Comparison of ENCODE assay signal across 1 cellular context in genomic region chr4:128061566-128062536, GRCh38.
TF ChIP-seq lines count a peak whose summit lies in the region.

No MANE protein-coding gene starts in this region.

TF ChIP-seq in GM12878, 131 proteins besides CTCF, POLR2A, EP300 and RAD21 (continued from another document):
- TF ChIP-seq, protein P1, sequence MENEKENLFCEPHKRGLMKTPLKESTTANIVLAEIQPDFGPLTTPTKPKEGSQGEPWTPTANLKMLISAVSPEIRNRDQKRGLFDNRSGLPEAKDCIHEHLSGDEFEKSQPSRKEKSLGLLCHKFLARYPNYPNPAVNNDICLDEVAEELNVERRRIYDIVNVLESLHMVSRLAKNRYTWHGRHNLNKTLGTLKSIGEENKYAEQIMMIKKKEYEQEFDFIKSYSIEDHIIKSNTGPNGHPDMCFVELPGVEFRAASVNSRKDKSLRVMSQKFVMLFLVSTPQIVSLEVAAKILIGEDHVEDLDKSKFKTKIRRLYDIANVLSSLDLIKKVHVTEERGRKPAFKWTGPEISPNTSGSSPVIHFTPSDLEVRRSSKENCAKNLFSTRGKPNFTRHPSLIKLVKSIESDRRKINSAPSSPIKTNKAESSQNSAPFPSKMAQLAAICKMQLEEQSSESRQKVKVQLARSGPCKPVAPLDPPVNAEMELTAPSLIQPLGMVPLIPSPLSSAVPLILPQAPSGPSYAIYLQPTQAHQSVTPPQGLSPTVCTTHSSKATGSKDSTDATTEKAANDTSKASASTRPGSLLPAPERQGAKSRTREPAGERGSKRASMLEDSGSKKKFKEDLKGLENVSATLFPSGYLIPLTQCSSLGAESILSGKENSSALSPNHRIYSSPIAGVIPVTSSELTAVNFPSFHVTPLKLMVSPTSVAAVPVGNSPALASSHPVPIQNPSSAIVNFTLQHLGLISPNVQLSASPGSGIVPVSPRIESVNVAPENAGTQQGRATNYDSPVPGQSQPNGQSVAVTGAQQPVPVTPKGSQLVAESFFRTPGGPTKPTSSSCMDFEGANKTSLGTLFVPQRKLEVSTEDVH (IDR thresholded peaks at IDR 0.05; ENCODE audit: low read depth, partially characterized antibody) = no peak
- peak in 1 of 2 experiments; percentile 73; a peak in 2 of 3 replicates for TF ChIP-seq EGR1 (IDR thresholded peaks at IDR 0.05; ENCODE audit: borderline replicate concordance in 1 of 2, low read depth in 2 of 2, low read length in 2 of 2)
- TF ChIP-seq IRF4 (IDR thresholded peaks at IDR 0.05; ENCODE audit: low read depth, low read length) = no peak
- peak; percentile 84 for TF ChIP-seq IKZF1 (conservative IDR thresholded peaks at IDR 0.05)
- TF ChIP-seq RUNX3 (IDR thresholded peaks at IDR 0.05; ENCODE audit: low read length) = peak; percentile 70
- TF ChIP-seq E2F4 (IDR thresholded peaks at IDR 0.05; ENCODE audit: low read depth, low read length) = no peak
- TF ChIP-seq SIN3A (IDR thresholded peaks at IDR 0.05; ENCODE audit: low read depth, low read length) = no peak; the same call in 1 of the 2 replicates
- no peak for TF ChIP-seq CREM (IDR thresholded peaks at IDR 0.05; ENCODE audit: low read depth)
- TF ChIP-seq ASH2L (IDR thresholded peaks at IDR 0.05; ENCODE audit: borderline replicate concordance, low read depth) = peak; percentile 28; the same call in 1 of the 2 replicates
- TF ChIP-seq, protein P2, sequence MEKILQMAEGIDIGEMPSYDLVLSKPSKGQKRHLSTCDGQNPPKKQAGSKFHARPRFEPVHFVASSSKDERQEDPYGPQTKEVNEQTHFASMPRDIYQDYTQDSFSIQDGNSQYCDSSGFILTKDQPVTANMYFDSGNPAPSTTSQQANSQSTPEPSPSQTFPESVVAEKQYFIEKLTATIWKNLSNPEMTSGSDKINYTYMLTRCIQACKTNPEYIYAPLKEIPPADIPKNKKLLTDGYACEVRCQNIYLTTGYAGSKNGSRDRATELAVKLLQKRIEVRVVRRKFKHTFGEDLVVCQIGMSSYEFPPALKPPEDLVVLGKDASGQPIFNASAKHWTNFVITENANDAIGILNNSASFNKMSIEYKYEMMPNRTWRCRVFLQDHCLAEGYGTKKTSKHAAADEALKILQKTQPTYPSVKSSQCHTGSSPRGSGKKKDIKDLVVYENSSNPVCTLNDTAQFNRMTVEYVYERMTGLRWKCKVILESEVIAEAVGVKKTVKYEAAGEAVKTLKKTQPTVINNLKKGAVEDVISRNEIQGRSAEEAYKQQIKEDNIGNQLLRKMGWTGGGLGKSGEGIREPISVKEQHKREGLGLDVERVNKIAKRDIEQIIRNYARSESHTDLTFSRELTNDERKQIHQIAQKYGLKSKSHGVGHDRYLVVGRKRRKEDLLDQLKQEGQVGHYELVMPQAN (conservative IDR thresholded peaks at IDR 0.05) = peak; percentile 73
- TF ChIP-seq LARP7 (IDR thresholded peaks at IDR 0.05) = peak; percentile 70; the same call in 1 of the 2 replicates
- TF ChIP-seq NBN (IDR thresholded peaks at IDR 0.05) = 0 out of 2 replicates have a peak, but pooled peaks have one; percentile 20
- peak; percentile 57 for TF ChIP-seq BACH1 (IDR thresholded peaks at IDR 0.05; ENCODE audit: borderline replicate concordance)
- TF ChIP-seq IRF5 (IDR thresholded peaks at IDR 0.05; ENCODE audit: borderline replicate concordance) = peak; percentile 61; the same call in 1 of the 2 replicates
- TF ChIP-seq TCF7 (IDR thresholded peaks at IDR 0.05; ENCODE audit: borderline replicate concordance) = no peak; the same call in 1 of the 2 replicates
- TF ChIP-seq ZNF24 (IDR thresholded peaks at IDR 0.05) = peak; percentile 30; the same call in 1 of the 2 replicates
- peak in 1 of 2 experiments; percentile 57; a peak in 1 of 4 replicates for TF ChIP-seq BHLHE40 (IDR thresholded peaks at IDR 0.05; ENCODE audit: borderline replicate concordance in 1 of 2, low read depth in 2 of 2, low read length in 1 of 2)
- no peak for TF ChIP-seq WRNIP1 (IDR thresholded peaks at IDR 0.05; ENCODE audit: borderline replicate concordance, low read depth, low read length)
- TF ChIP-seq ZNF384 (IDR thresholded peaks at IDR 0.05; ENCODE audit: borderline replicate concordance, low read depth, low read length) = no peak
- peak; percentile 50 to 71 for TF ChIP-seq IKZF2 (IDR thresholded peaks at IDR 0.05)
- 0 out of 2 replicates have a peak, but pooled peaks have one; percentile 8 for TF ChIP-seq CREB1 (IDR thresholded peaks at IDR 0.05; ENCODE audit: low read depth)
- peak; percentile 55; the same call in 1 of the 2 replicates for TF ChIP-seq TCF12 (IDR thresholded peaks at IDR 0.05; ENCODE audit: low read depth, low read length)
- peak; percentile 93 for TF ChIP-seq DPF2 (IDR thresholded peaks at IDR 0.05)
- peak; percentile 67; the same call in 1 of the 2 replicates for TF ChIP-seq PKNOX1 (IDR thresholded peaks at IDR 0.05)
